Comparison of ENCODE assay signal across 1 cellular context in the genomic region with DNA sequence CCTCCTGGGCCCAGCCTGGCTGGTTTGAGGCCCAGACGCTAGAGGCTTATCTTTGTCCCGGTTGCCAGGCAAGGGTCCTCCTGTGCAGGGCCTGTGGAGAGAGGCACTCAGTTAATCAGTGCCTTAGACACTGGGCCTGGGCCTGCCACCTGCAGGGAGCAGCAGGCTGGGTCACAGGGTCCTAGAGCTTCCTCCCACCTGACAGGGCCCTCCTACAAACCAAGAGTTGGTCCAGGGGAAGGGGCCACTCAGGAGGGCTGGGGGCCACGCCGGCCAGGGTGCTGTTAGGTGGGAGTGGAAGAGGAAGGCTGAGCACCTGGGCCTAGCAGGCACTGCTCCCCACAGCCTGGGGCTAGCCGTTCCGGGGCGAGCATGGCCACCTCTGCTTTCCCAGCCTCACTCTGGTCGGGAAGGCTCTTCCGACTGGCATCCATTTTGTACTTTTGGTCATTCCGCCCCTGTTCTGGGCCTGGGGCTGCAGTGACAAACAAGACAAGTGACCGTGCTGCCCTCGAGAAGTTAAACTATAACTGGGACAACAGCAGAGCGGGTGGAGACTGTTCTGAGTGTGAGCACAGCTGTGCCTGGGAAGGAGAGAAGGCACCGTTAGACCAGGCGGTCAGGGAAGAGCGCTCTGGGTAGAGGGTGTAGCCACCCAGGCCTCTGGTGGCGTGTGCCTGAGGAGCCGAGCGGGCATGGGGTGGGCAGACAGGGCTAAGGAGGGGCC.
TF ChIP-seq lines count a peak whose summit lies in the region.

No MANE protein-coding gene starts in this region.

TF ChIP-seq in HepG2, 621 proteins besides CTCF, POLR2A, EP300 and RAD21 (continued from another document and continues in another):
- TF ChIP-seq, protein P1, sequence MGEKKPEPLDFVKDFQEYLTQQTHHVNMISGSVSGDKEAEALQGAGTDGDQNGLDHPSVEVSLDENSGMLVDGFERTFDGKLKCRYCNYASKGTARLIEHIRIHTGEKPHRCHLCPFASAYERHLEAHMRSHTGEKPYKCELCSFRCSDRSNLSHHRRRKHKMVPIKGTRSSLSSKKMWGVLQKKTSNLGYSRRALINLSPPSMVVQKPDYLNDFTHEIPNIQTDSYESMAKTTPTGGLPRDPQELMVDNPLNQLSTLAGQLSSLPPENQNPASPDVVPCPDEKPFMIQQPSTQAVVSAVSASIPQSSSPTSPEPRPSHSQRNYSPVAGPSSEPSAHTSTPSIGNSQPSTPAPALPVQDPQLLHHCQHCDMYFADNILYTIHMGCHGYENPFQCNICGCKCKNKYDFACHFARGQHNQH (CRISPR knock-in tag; IDR thresholded peaks at IDR 0.05) = peak; percentile 58
- TF ChIP-seq RXRA (CRISPR knock-in tag; IDR thresholded peaks at IDR 0.05) (peak; percentile 38), STAT6 (CRISPR knock-in tag; IDR thresholded peaks at IDR 0.05; ENCODE audit: borderline replicate concordance) (peak; percentile 58; the same call in 1 of the 2 replicates), BRCA1 (CRISPR knock-in tag; IDR thresholded peaks at IDR 0.05) (peak; percentile 83), ZNF687 (CRISPR knock-in tag; IDR thresholded peaks at IDR 0.05) (peak; percentile 96), MED1 (CRISPR knock-in tag; IDR thresholded peaks at IDR 0.05) (peak; percentile 57; the same call in 1 of the 2 replicates), NR2F2 (IDR thresholded peaks at IDR 0.05; ENCODE audit: borderline replicate concordance, low read depth) (no peak; the same call in 1 of the 2 replicates), ARNT2 (CRISPR knock-in tag; IDR thresholded peaks at IDR 0.05; ENCODE audit: low read depth) (peak; percentile 53; the same call in 1 of the 2 replicates), GATA4 (IDR thresholded peaks at IDR 0.05; ENCODE audit: borderline replicate concordance, low read depth) (0 out of 2 replicates have a peak, but pooled peaks have one; percentile 45), ZNF33A (CRISPR knock-in tag; IDR thresholded peaks at IDR 0.05; ENCODE audit: borderline replicate concordance) (no peak), ZNF598 (CRISPR knock-in tag; IDR thresholded peaks at IDR 0.05; ENCODE audit: borderline replicate concordance) (peak; percentile 33; the same call in 1 of the 2 replicates), ZNF766 (CRISPR knock-in tag; IDR thresholded peaks at IDR 0.05; ENCODE audit: borderline replicate concordance) (peak; percentile 62; the same call in 1 of the 2 replicates), ZFY (CRISPR knock-in tag; IDR thresholded peaks at IDR 0.05) (peak; percentile 86), ZFP90 (CRISPR knock-in tag; IDR thresholded peaks at IDR 0.05; ENCODE audit: borderline replicate concordance) (peak; percentile 94), HHEX (CRISPR knock-in tag; IDR thresholded peaks at IDR 0.05) (no peak), PRPF4 (IDR thresholded peaks at IDR 0.05; ENCODE audit: low read depth, low read length, poor library complexity, severe bottlenecking) (no peak)
- TF ChIP-seq, protein P2, sequence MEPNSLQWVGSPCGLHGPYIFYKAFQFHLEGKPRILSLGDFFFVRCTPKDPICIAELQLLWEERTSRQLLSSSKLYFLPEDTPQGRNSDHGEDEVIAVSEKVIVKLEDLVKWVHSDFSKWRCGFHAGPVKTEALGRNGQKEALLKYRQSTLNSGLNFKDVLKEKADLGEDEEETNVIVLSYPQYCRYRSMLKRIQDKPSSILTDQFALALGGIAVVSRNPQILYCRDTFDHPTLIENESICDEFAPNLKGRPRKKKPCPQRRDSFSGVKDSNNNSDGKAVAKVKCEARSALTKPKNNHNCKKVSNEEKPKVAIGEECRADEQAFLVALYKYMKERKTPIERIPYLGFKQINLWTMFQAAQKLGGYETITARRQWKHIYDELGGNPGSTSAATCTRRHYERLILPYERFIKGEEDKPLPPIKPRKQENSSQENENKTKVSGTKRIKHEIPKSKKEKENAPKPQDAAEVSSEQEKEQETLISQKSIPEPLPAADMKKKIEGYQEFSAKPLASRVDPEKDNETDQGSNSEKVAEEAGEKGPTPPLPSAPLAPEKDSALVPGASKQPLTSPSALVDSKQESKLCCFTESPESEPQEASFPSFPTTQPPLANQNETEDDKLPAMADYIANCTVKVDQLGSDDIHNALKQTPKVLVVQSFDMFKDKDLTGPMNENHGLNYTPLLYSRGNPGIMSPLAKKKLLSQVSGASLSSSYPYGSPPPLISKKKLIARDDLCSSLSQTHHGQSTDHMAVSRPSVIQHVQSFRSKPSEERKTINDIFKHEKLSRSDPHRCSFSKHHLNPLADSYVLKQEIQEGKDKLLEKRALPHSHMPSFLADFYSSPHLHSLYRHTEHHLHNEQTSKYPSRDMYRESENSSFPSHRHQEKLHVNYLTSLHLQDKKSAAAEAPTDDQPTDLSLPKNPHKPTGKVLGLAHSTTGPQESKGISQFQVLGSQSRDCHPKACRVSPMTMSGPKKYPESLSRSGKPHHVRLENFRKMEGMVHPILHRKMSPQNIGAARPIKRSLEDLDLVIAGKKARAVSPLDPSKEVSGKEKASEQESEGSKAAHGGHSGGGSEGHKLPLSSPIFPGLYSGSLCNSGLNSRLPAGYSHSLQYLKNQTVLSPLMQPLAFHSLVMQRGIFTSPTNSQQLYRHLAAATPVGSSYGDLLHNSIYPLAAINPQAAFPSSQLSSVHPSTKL (CRISPR knock-in tag; IDR thresholded peaks at IDR 0.05) = no peak; the same call in 1 of the 2 replicates
- TF ChIP-seq, protein P3, sequence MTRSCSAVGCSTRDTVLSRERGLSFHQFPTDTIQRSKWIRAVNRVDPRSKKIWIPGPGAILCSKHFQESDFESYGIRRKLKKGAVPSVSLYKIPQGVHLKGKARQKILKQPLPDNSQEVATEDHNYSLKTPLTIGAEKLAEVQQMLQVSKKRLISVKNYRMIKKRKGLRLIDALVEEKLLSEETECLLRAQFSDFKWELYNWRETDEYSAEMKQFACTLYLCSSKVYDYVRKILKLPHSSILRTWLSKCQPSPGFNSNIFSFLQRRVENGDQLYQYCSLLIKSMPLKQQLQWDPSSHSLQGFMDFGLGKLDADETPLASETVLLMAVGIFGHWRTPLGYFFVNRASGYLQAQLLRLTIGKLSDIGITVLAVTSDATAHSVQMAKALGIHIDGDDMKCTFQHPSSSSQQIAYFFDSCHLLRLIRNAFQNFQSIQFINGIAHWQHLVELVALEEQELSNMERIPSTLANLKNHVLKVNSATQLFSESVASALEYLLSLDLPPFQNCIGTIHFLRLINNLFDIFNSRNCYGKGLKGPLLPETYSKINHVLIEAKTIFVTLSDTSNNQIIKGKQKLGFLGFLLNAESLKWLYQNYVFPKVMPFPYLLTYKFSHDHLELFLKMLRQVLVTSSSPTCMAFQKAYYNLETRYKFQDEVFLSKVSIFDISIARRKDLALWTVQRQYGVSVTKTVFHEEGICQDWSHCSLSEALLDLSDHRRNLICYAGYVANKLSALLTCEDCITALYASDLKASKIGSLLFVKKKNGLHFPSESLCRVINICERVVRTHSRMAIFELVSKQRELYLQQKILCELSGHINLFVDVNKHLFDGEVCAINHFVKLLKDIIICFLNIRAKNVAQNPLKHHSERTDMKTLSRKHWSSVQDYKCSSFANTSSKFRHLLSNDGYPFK (CRISPR knock-in tag; IDR thresholded peaks at IDR 0.05; ENCODE audit: borderline replicate concordance) = peak; percentile 86; the same call in 1 of the 2 replicates
- TF ChIP-seq, protein P4, sequence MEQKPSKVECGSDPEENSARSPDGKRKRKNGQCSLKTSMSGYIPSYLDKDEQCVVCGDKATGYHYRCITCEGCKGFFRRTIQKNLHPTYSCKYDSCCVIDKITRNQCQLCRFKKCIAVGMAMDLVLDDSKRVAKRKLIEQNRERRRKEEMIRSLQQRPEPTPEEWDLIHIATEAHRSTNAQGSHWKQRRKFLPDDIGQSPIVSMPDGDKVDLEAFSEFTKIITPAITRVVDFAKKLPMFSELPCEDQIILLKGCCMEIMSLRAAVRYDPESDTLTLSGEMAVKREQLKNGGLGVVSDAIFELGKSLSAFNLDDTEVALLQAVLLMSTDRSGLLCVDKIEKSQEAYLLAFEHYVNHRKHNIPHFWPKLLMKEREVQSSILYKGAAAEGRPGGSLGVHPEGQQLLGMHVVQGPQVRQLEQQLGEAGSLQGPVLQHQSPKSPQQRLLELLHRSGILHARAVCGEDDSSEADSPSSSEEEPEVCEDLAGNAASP (CRISPR knock-in tag; IDR thresholded peaks at IDR 0.05; ENCODE audit: borderline replicate concordance) = peak; percentile 31; the same call in 1 of the 2 replicates
- TF ChIP-seq, protein P5, sequence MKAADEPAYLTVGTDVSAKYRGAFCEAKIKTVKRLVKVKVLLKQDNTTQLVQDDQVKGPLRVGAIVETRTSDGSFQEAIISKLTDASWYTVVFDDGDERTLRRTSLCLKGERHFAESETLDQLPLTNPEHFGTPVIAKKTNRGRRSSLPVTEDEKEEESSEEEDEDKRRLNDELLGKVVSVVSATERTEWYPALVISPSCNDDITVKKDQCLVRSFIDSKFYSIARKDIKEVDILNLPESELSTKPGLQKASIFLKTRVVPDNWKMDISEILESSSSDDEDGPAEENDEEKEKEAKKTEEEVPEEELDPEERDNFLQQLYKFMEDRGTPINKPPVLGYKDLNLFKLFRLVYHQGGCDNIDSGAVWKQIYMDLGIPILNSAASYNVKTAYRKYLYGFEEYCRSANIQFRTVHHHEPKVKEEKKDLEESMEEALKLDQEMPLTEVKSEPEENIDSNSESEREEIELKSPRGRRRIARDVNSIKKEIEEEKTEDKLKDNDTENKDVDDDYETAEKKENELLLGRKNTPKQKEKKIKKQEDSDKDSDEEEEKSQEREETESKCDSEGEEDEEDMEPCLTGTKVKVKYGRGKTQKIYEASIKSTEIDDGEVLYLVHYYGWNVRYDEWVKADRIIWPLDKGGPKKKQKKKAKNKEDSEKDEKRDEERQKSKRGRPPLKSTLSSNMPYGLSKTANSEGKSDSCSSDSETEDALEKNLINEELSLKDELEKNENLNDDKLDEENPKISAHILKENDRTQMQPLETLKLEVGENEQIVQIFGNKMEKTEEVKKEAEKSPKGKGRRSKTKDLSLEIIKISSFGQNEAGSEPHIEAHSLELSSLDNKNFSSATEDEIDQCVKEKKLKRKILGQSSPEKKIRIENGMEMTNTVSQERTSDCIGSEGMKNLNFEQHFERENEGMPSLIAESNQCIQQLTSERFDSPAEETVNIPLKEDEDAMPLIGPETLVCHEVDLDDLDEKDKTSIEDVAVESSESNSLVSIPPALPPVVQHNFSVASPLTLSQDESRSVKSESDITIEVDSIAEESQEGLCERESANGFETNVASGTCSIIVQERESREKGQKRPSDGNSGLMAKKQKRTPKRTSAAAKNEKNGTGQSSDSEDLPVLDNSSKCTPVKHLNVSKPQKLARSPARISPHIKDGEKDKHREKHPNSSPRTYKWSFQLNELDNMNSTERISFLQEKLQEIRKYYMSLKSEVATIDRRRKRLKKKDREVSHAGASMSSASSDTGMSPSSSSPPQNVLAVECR (CRISPR knock-in tag; IDR thresholded peaks at IDR 0.05; ENCODE audit: borderline replicate concordance) = peak; percentile 78
